1 cellular context compared by ENCODE assay signal in genomic region chr5:132640613-132641012, GRCh38.
TF ChIP-seq lines count a peak whose summit lies in the region.

No MANE protein-coding gene starts in this region.

TF ChIP-seq in GM12878, 131 proteins besides CTCF, POLR2A, EP300 and RAD21:
- TF ChIP-seq, protein P1, sequence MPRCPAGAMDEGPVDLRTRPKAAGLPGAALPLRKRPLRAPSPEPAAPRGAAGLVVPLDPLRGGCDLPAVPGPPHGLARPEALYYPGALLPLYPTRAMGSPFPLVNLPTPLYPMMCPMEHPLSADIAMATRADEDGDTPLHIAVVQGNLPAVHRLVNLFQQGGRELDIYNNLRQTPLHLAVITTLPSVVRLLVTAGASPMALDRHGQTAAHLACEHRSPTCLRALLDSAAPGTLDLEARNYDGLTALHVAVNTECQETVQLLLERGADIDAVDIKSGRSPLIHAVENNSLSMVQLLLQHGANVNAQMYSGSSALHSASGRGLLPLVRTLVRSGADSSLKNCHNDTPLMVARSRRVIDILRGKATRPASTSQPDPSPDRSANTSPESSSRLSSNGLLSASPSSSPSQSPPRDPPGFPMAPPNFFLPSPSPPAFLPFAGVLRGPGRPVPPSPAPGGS (IDR thresholded peaks at IDR 0.05; ENCODE audit: borderline replicate concordance, insufficient read depth, low read depth, low read length, poor library complexity, severe bottlenecking), result peak; percentile 68
- TF ChIP-seq BCL11A (IDR thresholded peaks at IDR 0.05; ENCODE audit: low read depth, low read length) (no peak), PBX3 (IDR thresholded peaks at IDR 0.05; ENCODE audit: insufficient replicate concordance, low read depth, low read length) (no peak), MYC (IDR thresholded peaks at IDR 0.05; ENCODE audit: insufficient read depth, insufficient read length, insufficient replicate concordance, low read length, severe bottlenecking) (no peak), SMAD5 (IDR thresholded peaks at IDR 0.05; ENCODE audit: low read depth) (0 out of 2 replicates have a peak, but pooled peaks have one; percentile 49)
